ENCODE assay signal across 22 cellular contexts in genomic region chr20:53555081-53555480, GRCh38. TPM values are rescaled to one million over a fixed set of nuclear protein-coding genes. Genes with fewer than 3 reads are reported as not detected.
DNase-seq lines count a peak whose midpoint lies in the region; ATAC-seq and TF ChIP-seq lines count a peak whose summit lies in the region.
"Had no signal": no experiment of that assay in that cellular context is flagged by ENCODE, and none has a peak within 500 bp of the region (broad histone marks: within the 10 kb centered on the region; RNA-seq: fewer than 3 reads in every experiment).

No MANE protein-coding gene starts in this region.

- no peaks in the 10 kb centered on the region for H4K20me1 ChIP-seq in IMR-90 (ENCODE audit: insufficient read depth, low read length)

- ATAC-seq in IMR-90 (ENCODE audit: low read depth), result no peak
- ATAC-seq in RWPE2 (ENCODE audit: low read depth), result no peak
- ATAC-seq in natural killer cell, result no peak
- no peak for ATAC-seq in HG02623 (IDR thresholded peaks at IDR 0.05; ENCODE audit: unreplicated experiment)
- ATAC-seq: CD8-positive, alpha-beta T cell; Panc1 had no signal

- H2AFZ ChIP-seq in IMR-90 (replicated peaks; ENCODE audit: low read length, poor library complexity), result no peak overlapping the region

- POLR2A ChIA-PET in IMR-90 (lab: Charles Lee; ENCODE audit: unreplicated experiment), result no interaction called here

- CTCF ChIA-PET in IMR-90 (lab: Yijun Ruan, JAX), result no interaction called here

- no peak overlapping the region for H4K8ac ChIP-seq in IMR-90 (ENCODE audit: low read depth in 2 of 2, low read length in 2 of 2)

- H3K9me1 ChIP-seq in IMR-90 (ENCODE audit: insufficient read depth, low read length), result 0 out of 2 replicates have a peak, but pooled peaks cover 2% of the 10 kb centered on the region

- no peaks in the 10 kb centered on the region for H3K9me3 ChIP-seq in IMR-90 (ENCODE audit: control insufficient read depth, insufficient read depth, low read length)
- no peaks in the 10 kb centered on the region for H3K9me3 ChIP-seq in RWPE2 (ENCODE audit: severe bottlenecking)
- no peaks in the 10 kb centered on the region for H3K9me3 ChIP-seq in liver (ENCODE audit: control insufficient read depth in 4 of 4, low read length in 3 of 4)
- H3K9me3 ChIP-seq in testis, result no peaks in the 10 kb centered on the region

- H3K4me3 Mint-ChIP-seq in natural killer cell, result no peak overlapping the region
- H3K4me3 Mint-ChIP-seq: CD8-positive, alpha-beta T cell had no signal

- BruUV-seq in IMR-90 (replicated peaks; lab: Mats Ljungman, UMichigan), result no TSS peak

- intact Hi-C loops in IMR-90 (cut with micrococcal nuclease), result no loop called here
- intact Hi-C loops in testis (cut with DNase I; ENCODE audit: low total_unique reads), result no loop called here
- intact Hi-C loops in natural killer cell (cut with micrococcal nuclease), result no loop called here

- no peak overlapping the region for H2BK120ac ChIP-seq in IMR-90 (ENCODE audit: low read depth, low read length)

- H3K27ac ChIP-seq in IMR-90 (ENCODE audit: insufficient read depth, low read length), result no peak overlapping the region
- no peak overlapping the region for H3K27ac ChIP-seq in RWPE2 (ENCODE audit: poor library complexity, severe bottlenecking)
- no peak overlapping the region for H3K27ac ChIP-seq in liver (ENCODE audit: low read depth in 1 of 2, low read length in 2 of 2)
- H3K27ac ChIP-seq in testis, result peak overlapping the region in 1 of 2 donors; percentile 53
- H3K27ac ChIP-seq: C4-2B, SK-N-MC had no signal

- H3K4ac ChIP-seq in IMR-90 (ENCODE audit: low read depth, low read length), result no peak overlapping the region

- H3K18ac ChIP-seq in IMR-90 (ENCODE audit: low read depth, low read length), result no peak overlapping the region

- 33% methylated on average over 1 of the region's 4 CpGs; no CpG with 5 or more reads in 1 of the 2 experiments for WGBS in IMR-90 (ENCODE audit: extremely low coverage in 2 of 2, insufficient read length in 1 of 2), 2 experiments
- 34% methylated on average over 4 of the region's 4 CpGs for WGBS in liver
- WGBS in testis, 2 donors, result 36 to 47% methylated on average over 4 of the region's 4 CpGs

- H3K27ac Mint-ChIP-seq in natural killer cell, result no peak overlapping the region
- H3K27ac Mint-ChIP-seq: CD8-positive, alpha-beta T cell had no signal

- H4K5ac ChIP-seq in IMR-90 (ENCODE audit: low read depth, low read length), result no peak overlapping the region

- H3K14ac ChIP-seq in IMR-90 (replicated peaks; ENCODE audit: low read depth, low read length), result 0 out of 2 replicates have a peak overlapping the region, but pooled peaks have one; percentile 2

- peak overlapping the region; percentile 70 for H2AK9ac ChIP-seq in IMR-90 (replicated peaks; ENCODE audit: low read depth, low read length, poor library complexity)

- TF ChIP-seq POLR2A in IMR-90 (IDR thresholded peaks at IDR 0.05; ENCODE audit: low read depth, low read length) (no peak), testis (IDR thresholded peaks at IDR 0.05) (no peak)

- H3K9ac ChIP-seq in IMR-90 (ENCODE audit: low read depth, low read length) (no peak overlapping the region), liver (ENCODE audit: low read depth in 1 of 2, low read length in 2 of 2) (no peak overlapping the region)

- H3K36me3 Mint-ChIP-seq in natural killer cell, result no peaks in the 10 kb centered on the region

- peaks cover 2% of the 10 kb centered on the region; the same call in 1 of the 2 replicates for H3K4me1 ChIP-seq in IMR-90 (ENCODE audit: control insufficient read depth, insufficient read depth, low read length)
- no peaks in the 10 kb centered on the region for H3K4me1 ChIP-seq in RWPE2 (ENCODE audit: insufficient read depth, poor library complexity, severe bottlenecking)
- peaks cover 4 to 14% (median 6%) of the 10 kb centered on the region in 4 donors for H3K4me1 ChIP-seq in liver (ENCODE audit: control insufficient read depth in 4 of 4, insufficient read depth in 4 of 4, low read length in 3 of 4)
- peaks cover 4% of the 10 kb centered on the region for H3K4me1 ChIP-seq in testis

- H3K4me1 Mint-ChIP-seq in natural killer cell, result no peaks in the 10 kb centered on the region

- dilution Hi-C loops in IMR-90 (cut with HindIII; ENCODE audit: low sequenced_read_pairs, unreplicated experiment), result no loop called here

- H2BK5ac ChIP-seq in IMR-90 (ENCODE audit: low read depth, low read length, poor library complexity, severe bottlenecking), result no peak overlapping the region

- 0 out of 2 replicates have a peak, but pooled peaks cover 2% of the 10 kb centered on the region for H3K36me3 ChIP-seq in IMR-90 (ENCODE audit: control insufficient read depth, insufficient read depth, low read length)
- no peaks in the 10 kb centered on the region for H3K36me3 ChIP-seq in RWPE2 (ENCODE audit: low read depth)
- H3K36me3 ChIP-seq in liver (ENCODE audit: control insufficient read depth in 4 of 4, insufficient read depth in 3 of 4, low read depth in 1 of 4, low read length in 3 of 4), result no peaks in the 10 kb centered on the region
- H3K36me3 ChIP-seq in testis (ENCODE audit: low read depth, missing control alignments), result no peaks in the 10 kb centered on the region

- H3K27me3 ChIP-seq in IMR-90 (ENCODE audit: control insufficient read depth, insufficient read depth, low read length) (no peaks in the 10 kb centered on the region), RWPE2 (ENCODE audit: insufficient read depth, poor library complexity, severe bottlenecking) (no peaks in the 10 kb centered on the region), liver (ENCODE audit: control insufficient read depth in 4 of 4, insufficient read depth in 4 of 4, low read length in 3 of 4) (no peaks in the 10 kb centered on the region), testis (no peaks in the 10 kb centered on the region)

- DNase-seq in IMR-90 (no peak), RWPE2 (ENCODE audit: low spot score) (peak; percentile 28), testis (peak; percentile 43), natural killer cell (no peak), kidney tubule cell (ENCODE audit: low spot score) (no peak)
- DNase-seq: CD8-positive, alpha-beta T cell; DMS 273 treated with DMSO at 0.1 percent for 48 hours; DMS79; EL; GDM1; HCEC 1CT; Karpas-422; NCI-H2029; NCI-H446 treated with DMSO at 0.1 percent for 48 hours; NCI-H526; NCI-H82; SIG-M5 had no signal

- no peak overlapping the region for H3K56ac ChIP-seq in IMR-90 (ENCODE audit: extremely low read depth, insufficient read depth, low read length)

- H2BK20ac ChIP-seq in IMR-90 (ENCODE audit: low read depth, low read length), result no peak overlapping the region

- TF ChIP-seq RAD21 in IMR-90 (IDR thresholded peaks at IDR 0.05; ENCODE audit: low read length) (no peak), liver (IDR thresholded peaks at IDR 0.05) (no peak)

- no peak overlapping the region for H3K4me3 ChIP-seq in IMR-90 (ENCODE audit: insufficient read depth, low read depth, low read length)
- no peak overlapping the region for H3K4me3 ChIP-seq in RWPE2 (ENCODE audit: severe bottlenecking)
- no peak overlapping the region for H3K4me3 ChIP-seq in liver (ENCODE audit: low read depth in 1 of 3, low read length in 3 of 3)
- H3K4me3 ChIP-seq in testis, result no peak overlapping the region
- H3K4me3 ChIP-seq: SK-N-MC had no signal

- 0 out of 2 replicates have a peak overlapping the region, but pooled peaks have one; percentile 49 for H3K23ac ChIP-seq in IMR-90 (ENCODE audit: low read depth, low read length)

- TF ChIP-seq CTCF in IMR-90 (conservative IDR thresholded peaks at IDR 0.05; ENCODE audit: low read depth, low read length) (no peak), RWPE2 (IDR thresholded peaks at IDR 0.05; ENCODE audit: poor library complexity, severe bottlenecking) (no peak), liver (IDR thresholded peaks at IDR 0.05; ENCODE audit: low read depth, low read length, missing input control) (no peak), testis (IDR thresholded peaks at IDR 0.05) (no peak), natural killer cell (IDR thresholded peaks at IDR 0.05) (no peak)

- H3K9me3 Mint-ChIP-seq in natural killer cell, result no peaks in the 10 kb centered on the region
- H3K9me3 Mint-ChIP-seq: CD8-positive, alpha-beta T cell had no signal

- no peak overlapping the region for H4K91ac ChIP-seq in IMR-90 (ENCODE audit: insufficient read depth, low read depth, low read length)

- no peak overlapping the region for H2AK5ac ChIP-seq in IMR-90 (ENCODE audit: low read depth, low read length)

- in situ Hi-C loops in IMR-90 (cut with MboI; ENCODE audit: low sequenced_read_pairs), result no loop called here

- H3K79me1 ChIP-seq in IMR-90 (ENCODE audit: low read depth in 1 of 2, low read length in 2 of 2), result no peaks in the 10 kb centered on the region

- no peak overlapping the region for H2BK15ac ChIP-seq in IMR-90 (ENCODE audit: low read depth, low read length)

- no peak overlapping the region for H3K4me2 ChIP-seq in IMR-90 (ENCODE audit: low read depth, low read length)

- no peaks in the 10 kb centered on the region for H3K27me3 Mint-ChIP-seq in natural killer cell (ENCODE audit: low read depth in 2 of 2)

TF ChIP-seq in liver, 16 proteins besides CTCF, POLR2A, EP300 and RAD21 (continues in another document):
- TF ChIP-seq ATF3 (IDR thresholded peaks at IDR 0.05) (no peak), ZBTB33 (IDR thresholded peaks at IDR 0.05) (no peak), TAF1 (conservative IDR thresholded peaks at IDR 0.05) (no peak)

RNA-seq across cellular contexts. Expression of gene ZNF217, which starts 38.6 kb away (rescaled TPM):
- total RNA-seq in IMR-90 (2012; rRNA removed), result 25.8 and 27.8 TPM in 2 replicates
- polyA plus RNA-seq in IMR-90 (2012; rRNA removed), result 6.9 and 9.1 TPM in 2 replicates
- polyA plus RNA-seq in IMR-90 (2012; cell fraction: cytosol; rRNA removed), result 2.4 and 4.1 TPM in 2 replicates
- polyA plus RNA-seq in IMR-90 (2012; cell fraction: nucleus; rRNA removed; ENCODE audit: low replicate concordance), result 3.4 and 8.6 TPM in 2 replicates
- total RNA-seq in liver, result 10 to 100 TPM; 14.9 to 16.3 TPM
- 1 to 10 TPM; 4.2 to 7.6 TPM for polyA plus RNA-seq in liver
- 10 to 100 TPM; 48.6 to 61.2 TPM for total RNA-seq in testis
- 47.3 TPM for polyA plus RNA-seq in testis (ENCODE audit: insufficient read depth, low read depth, low replicate concordance)
- 10 to 100 TPM; 56.1 to 69.1 (median 59.0) TPM for total RNA-seq in natural killer cell

Comparison
In these comparisons a context has a peak if more than half of its experiments do, and no peak if none do; other contexts are left out.
1. DNase-seq: peak in RWPE2 (single experiment) and testis (single experiment); none in IMR-90 (single experiment), natural killer cell (single experiment) and kidney tubule cell (single experiment).